Comparison of ENCODE assay signal across 8 cellular contexts in the genomic region with DNA sequence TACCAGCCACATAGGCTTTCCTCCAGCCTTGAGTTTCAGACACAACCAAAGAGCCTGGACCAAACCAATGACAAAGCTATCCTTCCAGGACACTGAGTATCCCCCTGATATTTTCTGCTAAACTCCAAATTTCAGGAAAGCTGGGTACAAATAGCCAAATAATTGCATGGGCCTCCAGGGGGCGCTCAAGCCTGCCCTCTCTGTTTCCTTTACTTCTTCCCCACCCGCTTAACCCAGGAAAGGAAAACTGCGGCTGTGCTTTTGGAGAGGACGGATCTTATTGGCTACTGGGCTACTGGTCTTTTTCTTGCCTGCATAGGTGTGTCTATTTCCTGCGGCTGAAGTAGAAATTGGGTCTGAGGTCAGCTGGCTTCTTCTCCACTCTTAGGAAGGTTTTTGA. TPM values are rescaled to one million over a fixed set of nuclear protein-coding genes. Genes with fewer than 3 reads are reported as not detected.
DNase-seq lines count a peak whose midpoint lies in the region; ATAC-seq, FAIRE-seq and TF ChIP-seq lines count a peak whose summit lies in the region.

No MANE protein-coding gene starts in this region.

- 15% methylated on average over 5 of the region's 5 CpGs for WGBS in suprapubic skin

- no peaks in the 10 kb centered on the region for H3K36me3 Mint-ChIP-seq in activated T-cell treated with anti-CD3 and anti-CD28 coated beads, Interleukin-2, amount 50 U/mL, for 24 hours (ENCODE audit: low read depth)
- H3K36me3 Mint-ChIP-seq in neural progenitor cell = no peaks in the 10 kb centered on the region

- H3K79me2 ChIP-seq in OCI-LY3 (ENCODE audit: low read length) (no peaks in the 10 kb centered on the region), neural progenitor cell (ENCODE audit: low read depth) (no peaks in the 10 kb centered on the region)

- H3K9ac ChIP-seq in OCI-LY3 (ENCODE audit: low read length) (no peak overlapping the region), neural progenitor cell (no peak overlapping the region)

- DNase-seq in AG08396 (ENCODE audit: low spot score) (peak; percentile 70), GM19239 (ENCODE audit: insufficient read length, low spot score) (peak; percentile 51), fibroblast of mammary gland (ENCODE audit: low read depth) (peak; percentile 64), neural progenitor cell (ENCODE audit: low spot score) (peak; percentile 66), suprapubic skin (ENCODE audit: low spot score in 2 of 2) (peak; percentile 74 to 84)
- DNase-seq in activated T-cell treated with anti-CD3 and anti-CD28 coated beads, Interleukin-2, amount 50 U/mL, for 24 hours = peak; percentile 80

- no peaks in the 10 kb centered on the region for H3K27me3 ChIP-seq in OCI-LY3 (ENCODE audit: low read depth, low read length)
- H3K27me3 ChIP-seq in neural progenitor cell = no peaks in the 10 kb centered on the region
- peaks cover 8% of the 10 kb centered on the region for H3K27me3 ChIP-seq in suprapubic skin

- no peaks in the 10 kb centered on the region for H3F3A ChIP-seq in neural progenitor cell (ENCODE audit: low read depth)

- TF ChIP-seq EP300 in suprapubic skin (IDR thresholded peaks at IDR 0.05) = no peak

- peak; percentile 89 for FAIRE-seq in GM19239 (lab: Jason Lieb, UNC)

- H3K36me3 ChIP-seq in OCI-LY3 (replicated peaks; ENCODE audit: low read depth, low read length) (no peaks in the 10 kb centered on the region), neural progenitor cell (no peaks in the 10 kb centered on the region), suprapubic skin (no peaks in the 10 kb centered on the region)

- H3K4me1 ChIP-seq in OCI-LY3 (ENCODE audit: low read length) (no peaks in the 10 kb centered on the region), neural progenitor cell (no peaks in the 10 kb centered on the region), suprapubic skin (no peaks in the 10 kb centered on the region)

- peaks cover 17% of the 10 kb centered on the region for H3K9me3 Mint-ChIP-seq in activated T-cell treated with anti-CD3 and anti-CD28 coated beads, Interleukin-2, amount 50 U/mL, for 24 hours
- peaks cover 39% of the 10 kb centered on the region for H3K9me3 Mint-ChIP-seq in neural progenitor cell

- no peak overlapping the region for H3K27ac Mint-ChIP-seq in activated T-cell treated with anti-CD3 and anti-CD28 coated beads, Interleukin-2, amount 50 U/mL, for 24 hours
- no peak overlapping the region for H3K27ac Mint-ChIP-seq in neural progenitor cell

- no peak overlapping the region for H3K4me3 Mint-ChIP-seq in activated T-cell treated with anti-CD3 and anti-CD28 coated beads, Interleukin-2, amount 50 U/mL, for 24 hours
- H3K4me3 Mint-ChIP-seq in neural progenitor cell = no peak overlapping the region

- TF ChIP-seq CTCF in OCI-LY3 (IDR thresholded peaks at IDR 0.05; ENCODE audit: low read depth, low read length) (peak; percentile 93), fibroblast of mammary gland (conservative IDR thresholded peaks at IDR 0.05; ENCODE audit: control insufficient read depth, insufficient read depth, low read depth, low read length) (peak; percentile 91), neural progenitor cell (IDR thresholded peaks at IDR 0.05) (peak; percentile 87), suprapubic skin (IDR thresholded peaks at IDR 0.05) (peak; percentile 30 to 69)

- no peaks in the 10 kb centered on the region for H4K20me1 ChIP-seq in OCI-LY3 (ENCODE audit: insufficient read depth, low read length)
- H4K20me1 ChIP-seq in neural progenitor cell (ENCODE audit: low read depth) = no peaks in the 10 kb centered on the region

- H3K27me3 Mint-ChIP-seq in activated T-cell treated with anti-CD3 and anti-CD28 coated beads, Interleukin-2, amount 50 U/mL, for 24 hours = no peaks in the 10 kb centered on the region
- H3K27me3 Mint-ChIP-seq in neural progenitor cell (ENCODE audit: insufficient read depth, low read depth) = peaks cover 6% of the 10 kb centered on the region

- no peak for ATAC-seq in HG02571 (IDR thresholded peaks at IDR 0.05; ENCODE audit: unreplicated experiment)

- H3K4me2 ChIP-seq in OCI-LY3 (ENCODE audit: low read length) (peak overlapping the region; percentile 60), neural progenitor cell (no peak overlapping the region)

- TF ChIP-seq POLR2A in suprapubic skin (IDR thresholded peaks at IDR 0.05) = no peak

- H2AFZ ChIP-seq in OCI-LY3 (ENCODE audit: low read depth, low read length) (no peak overlapping the region), neural progenitor cell (replicated peaks) (no peak overlapping the region)

- H3K4me3 ChIP-seq in OCI-LY3 (ENCODE audit: low read length) = no peak overlapping the region; the same call in 1 of the 2 replicates
- no peak overlapping the region for H3K4me3 ChIP-seq in fibroblast of mammary gland (ENCODE audit: control insufficient read depth, low read depth, low read length)
- no peak overlapping the region for H3K4me3 ChIP-seq in neural progenitor cell
- H3K4me3 ChIP-seq in suprapubic skin = no peak overlapping the region

- H3K4me1 Mint-ChIP-seq in activated T-cell treated with anti-CD3 and anti-CD28 coated beads, Interleukin-2, amount 50 U/mL, for 24 hours (ENCODE audit: low read depth) = peaks cover 2% of the 10 kb centered on the region
- H3K4me1 Mint-ChIP-seq in neural progenitor cell = no peaks in the 10 kb centered on the region

- no peak overlapping the region for H3K27ac ChIP-seq in OCI-LY3 (ENCODE audit: low read length)
- no peak overlapping the region for H3K27ac ChIP-seq in neural progenitor cell
- no peak overlapping the region for H3K27ac ChIP-seq in suprapubic skin

- H3K9me3 ChIP-seq in OCI-LY3 (ENCODE audit: insufficient read depth, low read length) (no peaks in the 10 kb centered on the region), neural progenitor cell (ENCODE audit: low read depth) (peaks cover 10% of the 10 kb centered on the region), suprapubic skin (peaks cover 16% of the 10 kb centered on the region)

RNA-seq across cellular contexts. Expression of a gene that starts 30.1 kb away (rescaled TPM):
- total RNA-seq in neural progenitor cell (ENCODE audit: low replicate concordance) = not detected in 2 replicates
- total RNA-seq in suprapubic skin = 1 to 10 TPM in 1 of 4 donors, not detected in 3; 1.7 TPM

RNA-seq across cellular contexts. Expression of a gene that starts 30.2 kb away (rescaled TPM):
- not detected in 2 replicates for total RNA-seq in neural progenitor cell (ENCODE audit: low replicate concordance)
- total RNA-seq in suprapubic skin = 1 to 10 TPM; 2.3 to 6.7 (median 3.0) TPM

RNA-seq across cellular contexts. Expression of a gene that starts 47.7 kb away (rescaled TPM):
- total RNA-seq in neural progenitor cell (ENCODE audit: low replicate concordance) (not detected in 2 replicates), suprapubic skin (1 to 10 TPM in 3 of 4 donors, under 1 TPM in 1; 0.68 to 2.6 (median 2.1) TPM)

RNA-seq across cellular contexts. Expression of a gene that starts 50.3 kb away (rescaled TPM):
- 0.06 TPM in 1 of 2 replicates, not detected in the other for total RNA-seq in neural progenitor cell (ENCODE audit: low replicate concordance)
- under 1 TPM in 2 of 4 donors, not detected in 2; 0.70 to 0.79 TPM for total RNA-seq in suprapubic skin
